ENCODE assay signal across 1 cellular context in the genomic region with DNA sequence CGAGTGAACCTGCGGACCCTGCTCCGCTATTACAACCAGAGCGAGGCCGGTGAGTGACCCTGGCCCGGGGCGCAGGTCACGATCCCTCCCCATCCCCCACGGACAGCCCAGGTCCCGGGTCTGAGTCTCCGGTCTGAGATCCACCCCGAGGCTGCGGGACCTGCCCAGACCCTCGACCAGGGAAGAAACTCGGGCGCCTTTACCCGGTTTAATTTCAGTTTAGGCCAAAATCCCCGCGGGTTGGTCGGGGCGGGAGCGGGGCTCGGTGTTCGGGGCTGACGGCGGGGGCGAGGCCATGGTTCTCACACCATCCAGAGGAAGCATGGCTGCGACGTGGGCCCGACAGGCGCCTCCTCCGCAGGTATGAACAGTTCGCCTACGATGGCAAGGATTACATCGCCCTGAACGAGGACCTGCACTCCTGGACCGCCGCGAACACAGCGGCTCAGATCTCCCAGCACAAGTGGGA.
TF ChIP-seq lines count a peak whose summit lies in the region.

No MANE protein-coding gene starts in this region.

TF ChIP-seq in HEK293, 187 proteins besides CTCF, POLR2A, EP300 and RAD21 (continued from another document):
- TF ChIP-seq, protein P1, sequence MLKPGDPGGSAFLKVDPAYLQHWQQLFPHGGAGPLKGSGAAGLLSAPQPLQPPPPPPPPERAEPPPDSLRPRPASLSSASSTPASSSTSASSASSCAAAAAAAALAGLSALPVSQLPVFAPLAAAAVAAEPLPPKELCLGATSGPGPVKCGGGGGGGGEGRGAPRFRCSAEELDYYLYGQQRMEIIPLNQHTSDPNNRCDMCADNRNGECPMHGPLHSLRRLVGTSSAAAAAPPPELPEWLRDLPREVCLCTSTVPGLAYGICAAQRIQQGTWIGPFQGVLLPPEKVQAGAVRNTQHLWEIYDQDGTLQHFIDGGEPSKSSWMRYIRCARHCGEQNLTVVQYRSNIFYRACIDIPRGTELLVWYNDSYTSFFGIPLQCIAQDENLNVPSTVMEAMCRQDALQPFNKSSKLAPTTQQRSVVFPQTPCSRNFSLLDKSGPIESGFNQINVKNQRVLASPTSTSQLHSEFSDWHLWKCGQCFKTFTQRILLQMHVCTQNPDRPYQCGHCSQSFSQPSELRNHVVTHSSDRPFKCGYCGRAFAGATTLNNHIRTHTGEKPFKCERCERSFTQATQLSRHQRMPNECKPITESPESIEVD (tag by site-specific recombination; IDR thresholded peaks at IDR 0.05): no peak
- no peak for TF ChIP-seq ZNF302 (tag by site-specific recombination; IDR thresholded peaks at IDR 0.05; ENCODE audit: low read depth)
- TF ChIP-seq ZNF571 (tag by site-specific recombination; IDR thresholded peaks at IDR 0.05): no peak
- no peak for TF ChIP-seq ZNF184 (tag by site-specific recombination; IDR thresholded peaks at IDR 0.05)
- no peak for TF ChIP-seq SALL2 (tag by site-specific recombination; IDR thresholded peaks at IDR 0.05; ENCODE audit: borderline replicate concordance)
- TF ChIP-seq ZBTB17 (tag by site-specific recombination; IDR thresholded peaks at IDR 0.05): no peak
- no peak for TF ChIP-seq ZFP41 (tag by site-specific recombination; IDR thresholded peaks at IDR 0.05; ENCODE audit: borderline replicate concordance)
- no peak for TF ChIP-seq ZNF248 (tag by site-specific recombination; IDR thresholded peaks at IDR 0.05)
- TF ChIP-seq, protein P2, sequence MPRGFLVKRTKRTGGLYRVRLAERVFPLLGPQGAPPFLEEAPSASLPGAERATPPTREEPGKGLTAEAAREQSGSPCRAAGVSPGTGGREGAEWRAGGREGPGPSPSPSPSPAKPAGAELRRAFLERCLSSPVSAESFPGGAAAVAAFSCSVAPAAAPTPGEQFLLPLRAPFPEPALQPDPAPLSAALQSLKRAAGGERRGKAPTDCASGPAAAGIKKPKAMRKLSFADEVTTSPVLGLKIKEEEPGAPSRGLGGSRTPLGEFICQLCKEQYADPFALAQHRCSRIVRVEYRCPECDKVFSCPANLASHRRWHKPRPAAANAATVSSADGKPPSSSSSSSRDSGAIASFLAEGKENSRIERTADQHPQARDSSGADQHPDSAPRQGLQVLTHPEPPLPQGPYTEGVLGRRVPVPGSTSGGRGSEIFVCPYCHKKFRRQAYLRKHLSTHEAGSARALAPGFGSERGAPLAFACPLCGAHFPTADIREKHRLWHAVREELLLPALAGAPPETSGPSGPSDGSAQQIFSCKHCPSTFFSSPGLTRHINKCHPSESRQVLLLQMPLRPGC (tag by site-specific recombination; IDR thresholded peaks at IDR 0.05): no peak
- TF ChIP-seq ZNF791 (tag by site-specific recombination; IDR thresholded peaks at IDR 0.05): no peak
- TF ChIP-seq, protein P3, sequence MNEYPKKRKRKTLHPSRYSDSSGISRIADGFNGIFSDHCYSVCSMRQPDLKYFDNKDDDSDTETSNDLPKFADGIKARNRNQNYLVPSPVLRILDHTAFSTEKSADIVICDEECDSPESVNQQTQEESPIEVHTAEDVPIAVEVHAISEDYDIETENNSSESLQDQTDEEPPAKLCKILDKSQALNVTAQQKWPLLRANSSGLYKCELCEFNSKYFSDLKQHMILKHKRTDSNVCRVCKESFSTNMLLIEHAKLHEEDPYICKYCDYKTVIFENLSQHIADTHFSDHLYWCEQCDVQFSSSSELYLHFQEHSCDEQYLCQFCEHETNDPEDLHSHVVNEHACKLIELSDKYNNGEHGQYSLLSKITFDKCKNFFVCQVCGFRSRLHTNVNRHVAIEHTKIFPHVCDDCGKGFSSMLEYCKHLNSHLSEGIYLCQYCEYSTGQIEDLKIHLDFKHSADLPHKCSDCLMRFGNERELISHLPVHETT (tag by site-specific recombination; IDR thresholded peaks at IDR 0.05): no peak
- TF ChIP-seq ZNF560 (tag by site-specific recombination; IDR thresholded peaks at IDR 0.05; ENCODE audit: borderline replicate concordance): no peak
- TF ChIP-seq, protein P4, sequence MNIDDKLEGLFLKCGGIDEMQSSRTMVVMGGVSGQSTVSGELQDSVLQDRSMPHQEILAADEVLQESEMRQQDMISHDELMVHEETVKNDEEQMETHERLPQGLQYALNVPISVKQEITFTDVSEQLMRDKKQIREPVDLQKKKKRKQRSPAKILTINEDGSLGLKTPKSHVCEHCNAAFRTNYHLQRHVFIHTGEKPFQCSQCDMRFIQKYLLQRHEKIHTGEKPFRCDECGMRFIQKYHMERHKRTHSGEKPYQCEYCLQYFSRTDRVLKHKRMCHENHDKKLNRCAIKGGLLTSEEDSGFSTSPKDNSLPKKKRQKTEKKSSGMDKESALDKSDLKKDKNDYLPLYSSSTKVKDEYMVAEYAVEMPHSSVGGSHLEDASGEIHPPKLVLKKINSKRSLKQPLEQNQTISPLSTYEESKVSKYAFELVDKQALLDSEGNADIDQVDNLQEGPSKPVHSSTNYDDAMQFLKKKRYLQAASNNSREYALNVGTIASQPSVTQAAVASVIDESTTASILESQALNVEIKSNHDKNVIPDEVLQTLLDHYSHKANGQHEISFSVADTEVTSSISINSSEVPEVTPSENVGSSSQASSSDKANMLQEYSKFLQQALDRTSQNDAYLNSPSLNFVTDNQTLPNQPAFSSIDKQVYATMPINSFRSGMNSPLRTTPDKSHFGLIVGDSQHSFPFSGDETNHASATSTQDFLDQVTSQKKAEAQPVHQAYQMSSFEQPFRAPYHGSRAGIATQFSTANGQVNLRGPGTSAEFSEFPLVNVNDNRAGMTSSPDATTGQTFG (tag by site-specific recombination; IDR thresholded peaks at IDR 0.05; ENCODE audit: borderline replicate concordance): no peak
TF ChIP-seq in HEK293: peak in this region for 0.
